In genomic region chr13:51286135-51287002, GRCh38 we compare ENCODE assay signal across 8 cellular contexts. TPM values are rescaled to one million over a fixed set of nuclear protein-coding genes. Genes with fewer than 3 reads are reported as not detected.
DNase-seq lines count a peak whose midpoint lies in the region; ATAC-seq and TF ChIP-seq lines count a peak whose summit lies in the region.

No MANE protein-coding gene starts in this region.

- no peak overlapping the region for H3K27ac Mint-ChIP-seq in naive B cell

- H3K9me3 ChIP-seq in NT2/D1 (ENCODE audit: insufficient read depth, low read length), result no peaks in the 10 kb centered on the region

- peak overlapping the region in 1 of 8 donors; percentile 34 for H3K4me3 Mint-ChIP-seq in naive B cell

- H3K4me1 Mint-ChIP-seq in naive B cell, result peaks cover 0 to 2% (median 0%) of the 10 kb centered on the region in 3 donors

- H3K4me1 ChIP-seq in NT2/D1 (ENCODE audit: insufficient read depth, insufficient read length), result no peaks in the 10 kb centered on the region

- H3K36me3 Mint-ChIP-seq in naive B cell, result no peaks in the 10 kb centered on the region

- H3K4me3 ChIP-seq in NT2/D1 (ENCODE audit: insufficient read length, low read depth), result no peak overlapping the region

- peak; percentile 74 to 83 for ATAC-seq in naive B cell (ENCODE audit: low read depth in 2 of 2)

- DNase-seq in SIG-M5 treated with dmso at 0.1 percent for 504 hours (lab: John Stamatoyannopoulos, UW; ENCODE audit: unreplicated experiment) (peak; percentile 45), SIG-M5 (lab: John Stamatoyannopoulos, UW) (no peak), HPDE6-E6E7 (ENCODE audit: extremely low spot score) (peak; percentile 16), NT2/D1 (ENCODE audit: low read depth, low spot score) (peak; percentile 66), activated T-cell treated with anti-CD3 and anti-CD28 coated beads for 24 hours (ENCODE audit: low read depth) (peak; percentile 55), erythroblast (lab: John Stamatoyannopoulos, UW) (peak; percentile 55 to 76), naive B cell (peak; percentile 53)
- DNase-seq in stimulated activated CD8-positive, alpha-beta memory T cell treated with anti-CD3 and anti-CD28 coated beads, Interleukin-7, amount 100 ng/mL, for 4 hours (ENCODE audit: low read depth in 2 of 2), result peak; percentile 45 to 51

- H3K9me3 Mint-ChIP-seq in naive B cell, result peaks cover 0 to 4% (median 0%) of the 10 kb centered on the region in 7 donors

- H3K27me3 ChIP-seq in NT2/D1 (ENCODE audit: insufficient read depth, insufficient read length), result no peaks in the 10 kb centered on the region

- H3K27me3 Mint-ChIP-seq in naive B cell, result no peaks in the 10 kb centered on the region

- no peak for TF ChIP-seq POLR2A in erythroblast (IDR thresholded peaks at IDR 0.05; ENCODE audit: low read length)

- H3K9ac ChIP-seq in NT2/D1 (ENCODE audit: insufficient read length, low read depth), result no peak overlapping the region

- H3K36me3 ChIP-seq in NT2/D1 (ENCODE audit: insufficient read depth, insufficient read length, low read length), result no peaks in the 10 kb centered on the region

RNA-seq across cellular contexts. Expression of gene SERPINE3, which starts 53.1 kb away (rescaled TPM):
- polyA plus RNA-seq in naive B cell (ENCODE audit: low read depth in 6 of 6), result under 1 TPM in 1 of 6 donors, not detected in 5; 0.57 TPM
